12 cellular contexts compared by ENCODE assay signal in the genomic region with DNA sequence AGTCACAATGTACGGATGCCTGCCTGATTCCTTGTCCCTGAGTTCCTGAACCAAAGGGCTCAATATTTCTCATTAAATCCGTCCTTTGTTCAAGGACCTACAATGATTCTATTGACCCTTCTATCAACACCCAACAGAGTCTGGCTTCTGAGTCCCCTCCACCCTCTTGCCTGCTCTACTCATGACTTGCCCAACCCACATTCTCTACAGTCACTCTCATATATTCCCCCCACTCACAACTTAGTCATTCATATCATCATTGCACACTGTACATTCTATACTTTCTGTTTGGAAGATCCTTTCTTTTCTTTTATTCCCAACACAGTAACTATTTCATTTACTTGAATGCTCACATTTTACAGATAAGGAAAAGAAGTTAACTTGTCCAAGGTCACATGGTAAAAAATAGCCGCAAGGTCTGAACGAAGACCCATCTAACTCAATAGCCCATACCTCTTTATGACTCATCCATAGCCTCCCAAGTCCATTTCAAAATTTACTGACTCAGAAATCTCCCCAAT. TPM values are rescaled to one million over a fixed set of nuclear protein-coding genes. Genes with fewer than 3 reads are reported as not detected.
DNase-seq lines count a peak whose midpoint lies in the region; ATAC-seq and TF ChIP-seq lines count a peak whose summit lies in the region.
"Had no signal": no experiment of that assay in that cellular context is flagged by ENCODE, and none has a peak within 500 bp of the region (broad histone marks: within the 10 kb centered on the region; RNA-seq: fewer than 3 reads in every experiment).

No MANE protein-coding gene starts in this region.

- H3K27me3 ChIP-seq in GM23248 (replicated peaks; ENCODE audit: insufficient read depth): no peaks in the 10 kb centered on the region

- H3K9me3 ChIP-seq in GM23248 (ENCODE audit: low read depth): no peaks in the 10 kb centered on the region

- H3K79me2 ChIP-seq in GM23248 (ENCODE audit: insufficient read depth): peaks cover 81% of the 10 kb centered on the region

- H3K27ac ChIP-seq in GM23248 (peak overlapping the region; percentile 100), coronary artery (no peak overlapping the region)

- H3K4me2 ChIP-seq in GM23248 (ENCODE audit: unreplicated experiment): peak overlapping the region; percentile 99

- in situ Hi-C loops in GM23248 (cut with MboI): no loop called here
- in situ Hi-C loops in GM13976 (cut with MboI; ENCODE audit: low sequenced_read_pairs, unreplicated experiment): no loop called here

- peak overlapping the region; percentile 100; the same call in 1 of the 2 replicates for H3K9ac ChIP-seq in GM23248

- ATAC-seq in omental fat pad (ENCODE audit: low FRiP score) (peak; percentile 41), HG02623 (IDR thresholded peaks at IDR 0.05; ENCODE audit: unreplicated experiment) (no peak), GM18870 (IDR thresholded peaks at IDR 0.05; ENCODE audit: unreplicated experiment) (no peak)

- H3K4me1 ChIP-seq in GM23248 (ENCODE audit: insufficient read depth): peaks cover 42% of the 10 kb centered on the region

- H3K4me3 ChIP-seq in GM23248 (peak overlapping the region; percentile 100), coronary artery (peak overlapping the region; percentile 13)

- H2AFZ ChIP-seq in GM23248: no peak overlapping the region

- TF ChIP-seq CTCF in coronary artery (IDR thresholded peaks at IDR 0.05) (no peak), omental fat pad (IDR thresholded peaks at IDR 0.05) (no peak), GM13976 (IDR thresholded peaks at IDR 0.05; ENCODE audit: borderline replicate concordance, control extremely low read depth, extremely low read depth, insufficient read depth, missing control alignments) (no peak)

- DNase-seq in GM23248 (peak; percentile 76), RPMI7951 (ENCODE audit: low read depth) (peak; percentile 76), coronary artery (ENCODE audit: low spot score) (no peak), omental fat pad (ENCODE audit: low spot score) (no peak), NCI-H2081 (lab: John Stamatoyannopoulos, UW) (no peak), GM13976 (ENCODE audit: low spot score) (no peak)
- DNase-seq: activated CD8-positive, alpha-beta memory T cell treated with anti-CD3 and anti-CD28 coated beads, Interleukin-2, amount 50 U/mL, for 48 hours; Kasumi-1; kidney glomerular epithelial cell; NCI-H526 had no signal

- peaks cover 9% of the 10 kb centered on the region; the same call in 1 of the 2 replicates for H4K20me1 ChIP-seq in GM23248 (ENCODE audit: insufficient read depth)

- WGBS in GM23248 (ENCODE audit: low coverage in 1 of 2, low lambda C conversion rate in 2 of 2, missing lambda C conversion rate in 2 of 2), 2 experiments: 43 to 49% methylated on average over 4 of the region's 4 CpGs

- no peaks in the 10 kb centered on the region for H3K9me2 ChIP-seq in GM23248 (ENCODE audit: insufficient read depth)

- H3K36me3 ChIP-seq in GM23248 (ENCODE audit: low read depth): 0 out of 2 replicates have a peak, but pooled peaks cover 5% of the 10 kb centered on the region

- peaks cover 46% of the 10 kb centered on the region for H3F3A ChIP-seq in GM23248 (ENCODE audit: insufficient read depth)

RNA-seq across cellular contexts. Expression of gene OTUD7B, which starts 3.6 kb away (rescaled TPM):
- total RNA-seq in GM23248 (2014; rRNA removed; shearing (Covaris generic)): 20.1 and 20.2 TPM in 2 replicates
- polyA plus RNA-seq in GM23248 (2016; fragmentation: Nextera tagmentation; extraction: Ambion mirVana): 3.1 and 3.5 TPM in 2 replicates
- total RNA-seq in RPMI7951 (2014; rRNA removed; shearing (Covaris generic)): 5.9 and 7.2 TPM in 2 replicates
- total RNA-seq in omental fat pad: 10 to 100 TPM; 17.0 to 37.9 (median 27.5) TPM

Comparison
In these comparisons a context has a peak if more than half of its experiments do, and no peak if none do; other contexts are left out.
1. DNase-seq: peak in GM23248 (single experiment) and RPMI7951 (single experiment); none in coronary artery (single experiment), omental fat pad (single experiment), NCI-H2081 (0 of 2) and GM13976 (single experiment).